Comparison of ENCODE assay signal across 10 cellular contexts in genomic region chr10:14532473-14533251, GRCh38.
DNase-seq lines count a peak whose midpoint lies in the region; ATAC-seq lines count a peak whose summit lies in the region.
"Had no signal": no experiment of that assay in that cellular context is flagged by ENCODE, and none has a peak within 500 bp of the region (broad histone marks: within the 10 kb centered on the region; RNA-seq: fewer than 3 reads in every experiment).

No MANE protein-coding gene starts in this region.

- no peaks in the 10 kb centered on the region for H3K27me3 ChIP-seq in CD8-positive, alpha-beta memory T cell (ENCODE audit: insufficient read depth, low read length, poor library complexity, severe bottlenecking)
- H3K27me3 ChIP-seq in muscle layer of duodenum (ENCODE audit: low read depth, low read length), result no peaks in the 10 kb centered on the region

- H3K4me3 Mint-ChIP-seq in CD8-positive, alpha-beta memory T cell, result peak overlapping the region in 2 of 7 donors; percentile 14 to 33

- no peak for DNase-seq in CD8-positive, alpha-beta memory T cell
- peak; percentile 65 for DNase-seq in M059J (ENCODE audit: low read depth)
- DNase-seq in GDM1 (lab: John Stamatoyannopoulos, UW), result no peak
- DNase-seq in NCI-H1105 treated with DMSO at 0.1 percent for 48 hours (lab: John Stamatoyannopoulos, UW), result no peak
- DNase-seq in effector CD4-positive, alpha-beta T cell, result no peak
- DNase-seq: DMS 273 treated with DMSO at 0.1 percent for 48 hours, posterior cingulate gyrus had no signal

- CTCF ChIA-PET in CD8-positive, alpha-beta memory T cell (lab: Charles Lee), result no interaction called here

- no peaks in the 10 kb centered on the region for H3K9me3 Mint-ChIP-seq in CD8-positive, alpha-beta memory T cell

- peaks cover 24% of the 10 kb centered on the region for H3K36me3 ChIP-seq in CD8-positive, alpha-beta memory T cell (ENCODE audit: insufficient read depth, low read length)
- peaks cover 8 to 15% of the 10 kb centered on the region in 2 donors for H3K36me3 ChIP-seq in muscle layer of duodenum (ENCODE audit: control insufficient read depth in 1 of 2, insufficient read depth in 2 of 2, low read length in 2 of 2)

- peaks cover 73% of the 10 kb centered on the region for H3K4me1 ChIP-seq in CD8-positive, alpha-beta memory T cell (ENCODE audit: insufficient read depth, low read length)
- H3K4me1 ChIP-seq in muscle layer of duodenum (ENCODE audit: control insufficient read depth in 1 of 2, insufficient read depth in 2 of 2, low read length in 2 of 2), result peaks cover 5 to 9% of the 10 kb centered on the region in 2 donors

- peak overlapping the region in 7 of 8 donors; percentile 49 to 84 (median 67) for H3K27ac Mint-ChIP-seq in CD8-positive, alpha-beta memory T cell

- peaks cover 0 to 87% (median 30%) of the 10 kb centered on the region in 3 donors for H3K36me3 Mint-ChIP-seq in CD8-positive, alpha-beta memory T cell

- ATAC-seq in HG03565 (IDR thresholded peaks at IDR 0.05; ENCODE audit: unreplicated experiment), result no peak

- H3K27me3 Mint-ChIP-seq in CD8-positive, alpha-beta memory T cell, result no peaks in the 10 kb centered on the region

- POLR2A ChIA-PET in CD8-positive, alpha-beta memory T cell (lab: Charles Lee), result interaction anchor here (0.6 kb wide), 1 partner anchor 300 kb away, joined by 4 read pairs; no protein-coding TSS in a partner anchor

- no peaks in the 10 kb centered on the region for H3K9me3 ChIP-seq in CD8-positive, alpha-beta memory T cell (ENCODE audit: low read length)
- no peaks in the 10 kb centered on the region for H3K9me3 ChIP-seq in muscle layer of duodenum (ENCODE audit: control insufficient read depth in 1 of 2, low read length in 2 of 2)

- H3K27ac ChIP-seq in CD8-positive, alpha-beta memory T cell (ENCODE audit: low read depth, low read length), result no peak overlapping the region
- H3K27ac ChIP-seq in cingulate gyrus (ENCODE audit: low read depth, low read length), result peak overlapping the region; percentile 13
- peak overlapping the region; percentile 43 for H3K27ac ChIP-seq in muscle layer of duodenum (ENCODE audit: low read length)

- peaks cover 81 to 98% (median 96%) of the 10 kb centered on the region in 3 donors for H3K4me1 Mint-ChIP-seq in CD8-positive, alpha-beta memory T cell

- no peak overlapping the region for H3K4me3 ChIP-seq in CD8-positive, alpha-beta memory T cell (ENCODE audit: low read length)
- H3K4me3 ChIP-seq in muscle layer of duodenum (ENCODE audit: low read depth in 1 of 2, low read length in 2 of 2), result no peak overlapping the region
